ENCODE assay signal across 26 cellular contexts in the genomic region with DNA sequence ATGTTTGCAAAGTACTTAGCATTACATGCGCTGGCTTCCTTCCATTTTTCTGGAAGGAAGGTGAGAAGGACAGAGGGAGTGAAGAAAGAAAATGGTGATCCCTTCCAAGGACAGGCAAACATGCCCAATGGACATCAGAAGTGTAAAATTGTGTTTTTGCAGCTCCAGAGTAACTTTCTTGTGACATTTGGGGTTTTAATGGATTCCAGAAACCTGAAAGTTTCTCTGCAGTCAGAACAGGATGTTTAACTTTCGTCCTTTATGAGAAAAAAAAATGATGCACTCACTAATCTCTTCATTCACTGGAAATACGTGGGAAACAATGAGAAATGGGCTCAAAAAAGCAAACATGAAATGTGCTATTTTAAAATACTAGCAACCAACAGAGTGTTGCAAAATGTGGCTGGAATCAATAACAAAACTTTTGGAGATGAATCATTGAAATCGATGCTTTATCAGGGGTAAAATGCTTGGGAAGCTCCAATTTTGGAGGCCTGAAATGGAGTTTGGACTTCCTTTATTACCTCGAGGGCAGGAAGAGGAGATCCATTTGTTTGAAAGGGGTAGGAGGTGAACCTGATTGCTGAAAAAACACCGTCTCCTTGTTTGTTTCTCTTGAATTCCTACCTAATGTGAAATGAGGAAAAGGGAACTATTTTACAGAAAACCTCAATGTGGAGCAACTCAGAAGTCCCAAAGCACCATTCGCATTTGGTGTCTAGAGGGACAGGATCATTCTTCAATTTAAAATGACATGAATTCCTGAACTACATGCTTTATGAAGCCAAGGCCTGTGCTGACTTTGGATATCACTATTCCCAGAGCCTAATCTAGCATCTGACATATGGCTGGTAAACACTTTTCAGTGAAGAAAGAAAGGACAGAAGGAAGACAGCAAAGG.
"Had no signal": no experiment of that assay in that cellular context is flagged by ENCODE, and none has a peak within 500 bp of the region (broad histone marks: within the 10 kb centered on the region; RNA-seq: fewer than 3 reads in every experiment).

No MANE protein-coding gene starts in this region.

- H3K4me3 ChIP-seq: ascending aorta, PC-9 had no signal

- H3K4me1 Mint-ChIP-seq: activated CD4-positive, alpha-beta T cell treated with anti-CD3 and anti-CD28 coated beads, Interleukin-2, amount 10 ng/mL, durations not matched to agents 7 days and 5 days; activated naive CD4-positive, alpha-beta T cell treated with anti-CD3 and anti-CD28 coated beads, Interleukin-2, amount 50 U/mL, for 24 hours; activated naive CD8-positive, alpha-beta T cell treated with anti-CD3 and anti-CD28 coated beads, Interleukin-2, amount 10 ng/mL, durations not matched to agents 7 days and 5 days had no signal

- H3K9ac ChIP-seq: KMS-11 had no signal

- H3K9me3 Mint-ChIP-seq: activated CD4-positive, alpha-beta T cell treated with anti-CD3 and anti-CD28 coated beads, Interleukin-2, amount 10 ng/mL, durations not matched to agents 7 days and 5 days; activated naive CD4-positive, alpha-beta T cell treated with anti-CD3 and anti-CD28 coated beads, Interleukin-2, amount 50 U/mL, for 24 hours; activated naive CD8-positive, alpha-beta T cell treated with anti-CD3 and anti-CD28 coated beads, Interleukin-2, amount 10 ng/mL, durations not matched to agents 7 days and 5 days; activated T-cell treated with anti-CD3 and anti-CD28 coated beads, Interleukin-2, amount 50 U/mL, for 24 hours; activated T-helper 2 cell treated with anti-CD3 and anti-CD28 coated beads, Interferon-gamma antibody, Interleukin-2, Interleukin-4, amounts not matched to agents 10 μg/mL and 5 μg/mL and 100 μg/mL, durations not matched to agents 14 hours and 24 hours and 36 hours had no signal

- ATAC-seq: activated CD8-positive, alpha-beta T cell treated with anti-CD3 and anti-CD28 coated beads, Interleukin-2, amount 10 ng/mL, durations not matched to agents 7 days and 5 days; Right ventricle myocardium inferior had no signal

- H3K27ac ChIP-seq: ascending aorta, KMS-11, PC-9, RWPE1 had no signal

- H3K27ac Mint-ChIP-seq: activated CD4-positive, alpha-beta T cell treated with anti-CD3 and anti-CD28 coated beads, Interleukin-2, amount 10 ng/mL, durations not matched to agents 7 days and 5 days; activated CD8-positive, alpha-beta T cell treated with anti-CD3 and anti-CD28 coated beads, Interleukin-2, amount 10 ng/mL, durations not matched to agents 7 days and 5 days; activated naive CD4-positive, alpha-beta T cell treated with anti-CD3 and anti-CD28 coated beads, Interleukin-2, amount 50 U/mL, for 24 hours; activated naive CD8-positive, alpha-beta T cell treated with anti-CD3 and anti-CD28 coated beads, Interleukin-2, amount 10 ng/mL, durations not matched to agents 7 days and 5 days; activated T-cell treated with anti-CD3 and anti-CD28 coated beads, Interleukin-2, amount 50 U/mL, for 24 hours; activated T-helper 2 cell treated with anti-CD3 and anti-CD28 coated beads, Interferon-gamma antibody, Interleukin-2, Interleukin-4, amounts not matched to agents 10 μg/mL and 5 μg/mL and 100 μg/mL, durations not matched to agents 14 hours and 24 hours and 36 hours had no signal

- H3K4me2 ChIP-seq: KMS-11, PC-9 had no signal

- H3K9me3 ChIP-seq: ascending aorta had no signal

- H3K27me3 ChIP-seq: ascending aorta had no signal

- DNase-seq: activated CD4-positive, alpha-beta T cell treated with anti-CD3 and anti-CD28 coated beads, Interleukin-2, amount 10 ng/mL, durations not matched to agents 7 days and 5 days; activated CD4-positive, alpha-beta T cell treated with anti-CD3 and anti-CD28 coated beads, Interleukin-2, amount 50 U/mL, for 48 hours; activated CD8-positive, alpha-beta T cell treated with anti-CD3 and anti-CD28 coated beads, Interleukin-2, amount 10 ng/mL, durations not matched to agents 7 days and 5 days; activated gamma-delta T cell; activated naive CD4-positive, alpha-beta T cell treated with Interleukin-2 at 50 U/mL for 16 hours; activated naive CD8-positive, alpha-beta T cell treated with anti-CD3 and anti-CD28 coated beads, Interleukin-2, amount 10 ng/mL, durations not matched to agents 7 days and 5 days; activated T-cell treated with anti-CD3 and anti-CD28 coated beads, Interleukin-2, amount 50 U/mL, for 24 hours; amygdala; caudate nucleus; cerebellar nuclear complex; MM.1S; NCI-H1092 treated with DMSO at 0.1 percent for 48 hours; NCI-H1417 treated with DMSO at 0.1 percent for 48 hours; NCI-H187 treated with DMSO at 0.1 percent for 48 hours; NCI-H345; PC-9; SW 1271; T-helper 1 cell; T-helper 2 cell; T-helper 9 cell had no signal

- H3K27me3 Mint-ChIP-seq: activated naive CD4-positive, alpha-beta T cell treated with anti-CD3 and anti-CD28 coated beads, Interleukin-2, amount 50 U/mL, for 24 hours had no signal

- H3K36me3 ChIP-seq: ascending aorta had no signal

- H3K36me3 Mint-ChIP-seq: activated naive CD4-positive, alpha-beta T cell treated with anti-CD3 and anti-CD28 coated beads, Interleukin-2, amount 50 U/mL, for 24 hours; activated naive CD8-positive, alpha-beta T cell treated with anti-CD3 and anti-CD28 coated beads, Interleukin-2, amount 10 ng/mL, durations not matched to agents 7 days and 5 days had no signal

- H2AFZ ChIP-seq: PC-9 had no signal

- H3K4me3 Mint-ChIP-seq: activated CD4-positive, alpha-beta T cell treated with anti-CD3 and anti-CD28 coated beads, Interleukin-2, amount 10 ng/mL, durations not matched to agents 7 days and 5 days; activated CD8-positive, alpha-beta T cell treated with anti-CD3 and anti-CD28 coated beads, Interleukin-2, amount 10 ng/mL, durations not matched to agents 7 days and 5 days; activated naive CD4-positive, alpha-beta T cell treated with anti-CD3 and anti-CD28 coated beads, Interleukin-2, amount 50 U/mL, for 24 hours; activated naive CD8-positive, alpha-beta T cell treated with anti-CD3 and anti-CD28 coated beads, Interleukin-2, amount 10 ng/mL, durations not matched to agents 7 days and 5 days; activated T-cell treated with anti-CD3 and anti-CD28 coated beads, Interleukin-2, amount 50 U/mL, for 24 hours had no signal
